Comparison of ENCODE assay signal across 1 cellular context in the genomic region with DNA sequence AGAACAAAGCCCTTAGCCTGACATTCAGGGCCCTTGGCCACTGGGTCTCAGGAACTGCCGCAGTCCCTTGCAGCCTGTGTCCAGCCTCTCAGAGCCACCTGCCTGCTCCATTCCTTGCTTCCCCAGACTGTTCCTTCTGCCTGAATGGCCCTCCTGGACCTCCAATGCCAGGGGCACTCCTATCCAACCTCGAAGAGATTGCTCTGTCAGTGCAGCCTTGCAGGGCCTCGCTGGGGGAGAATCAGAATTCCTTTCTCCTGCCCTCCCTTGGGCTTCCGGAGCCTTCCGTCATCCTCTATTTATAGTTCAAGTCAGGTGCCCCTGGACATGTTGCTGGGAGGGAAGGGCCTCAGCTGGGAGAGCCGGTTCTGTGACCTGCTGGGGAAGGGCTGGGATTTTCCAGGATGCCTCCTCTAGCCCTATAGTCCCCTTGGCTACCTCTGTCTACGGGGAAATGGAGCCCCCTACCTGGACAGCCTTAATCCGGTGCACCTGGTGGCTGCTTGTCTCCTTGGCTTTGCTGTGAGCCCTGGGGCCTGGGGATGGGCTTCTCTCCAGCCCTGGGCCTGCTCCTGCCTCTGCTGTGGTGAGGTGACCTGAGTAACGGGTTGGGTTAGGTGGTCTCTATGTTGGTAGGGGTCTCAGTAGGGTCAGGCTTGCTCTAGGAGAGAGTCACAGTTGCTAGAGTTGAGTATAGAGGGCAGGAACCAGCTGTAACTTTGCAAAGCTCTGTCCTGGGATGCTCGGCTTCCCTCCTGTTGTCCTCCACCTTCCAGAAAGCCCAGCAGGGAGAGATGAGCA.
TF ChIP-seq lines count a peak whose summit lies in the region.

No MANE protein-coding gene starts in this region.

TF ChIP-seq in K562, 482 proteins besides CTCF, POLR2A, EP300 and RAD21 (continued from another document):
- TF ChIP-seq ATF3 (IDR thresholded peaks at IDR 0.05), result peak; percentile 31
- no peak for TF ChIP-seq ATF3 (CRISPR knock-in tag; conservative IDR thresholded peaks at IDR 0.05)
- TF ChIP-seq ZNF12 (CRISPR knock-in tag; IDR thresholded peaks at IDR 0.05), result no peak
- 0 out of 2 replicates have a peak, but pooled peaks have one; percentile 43 for TF ChIP-seq MEF2A (IDR thresholded peaks at IDR 0.05; ENCODE audit: control insufficient read depth, low read depth, low read length)
- TF ChIP-seq MEF2D (tag; conservative IDR thresholded peaks at IDR 0.05; ENCODE audit: low read depth), result peak; percentile 55; the same call in 1 of the 2 replicates
- TF ChIP-seq, protein P1, sequence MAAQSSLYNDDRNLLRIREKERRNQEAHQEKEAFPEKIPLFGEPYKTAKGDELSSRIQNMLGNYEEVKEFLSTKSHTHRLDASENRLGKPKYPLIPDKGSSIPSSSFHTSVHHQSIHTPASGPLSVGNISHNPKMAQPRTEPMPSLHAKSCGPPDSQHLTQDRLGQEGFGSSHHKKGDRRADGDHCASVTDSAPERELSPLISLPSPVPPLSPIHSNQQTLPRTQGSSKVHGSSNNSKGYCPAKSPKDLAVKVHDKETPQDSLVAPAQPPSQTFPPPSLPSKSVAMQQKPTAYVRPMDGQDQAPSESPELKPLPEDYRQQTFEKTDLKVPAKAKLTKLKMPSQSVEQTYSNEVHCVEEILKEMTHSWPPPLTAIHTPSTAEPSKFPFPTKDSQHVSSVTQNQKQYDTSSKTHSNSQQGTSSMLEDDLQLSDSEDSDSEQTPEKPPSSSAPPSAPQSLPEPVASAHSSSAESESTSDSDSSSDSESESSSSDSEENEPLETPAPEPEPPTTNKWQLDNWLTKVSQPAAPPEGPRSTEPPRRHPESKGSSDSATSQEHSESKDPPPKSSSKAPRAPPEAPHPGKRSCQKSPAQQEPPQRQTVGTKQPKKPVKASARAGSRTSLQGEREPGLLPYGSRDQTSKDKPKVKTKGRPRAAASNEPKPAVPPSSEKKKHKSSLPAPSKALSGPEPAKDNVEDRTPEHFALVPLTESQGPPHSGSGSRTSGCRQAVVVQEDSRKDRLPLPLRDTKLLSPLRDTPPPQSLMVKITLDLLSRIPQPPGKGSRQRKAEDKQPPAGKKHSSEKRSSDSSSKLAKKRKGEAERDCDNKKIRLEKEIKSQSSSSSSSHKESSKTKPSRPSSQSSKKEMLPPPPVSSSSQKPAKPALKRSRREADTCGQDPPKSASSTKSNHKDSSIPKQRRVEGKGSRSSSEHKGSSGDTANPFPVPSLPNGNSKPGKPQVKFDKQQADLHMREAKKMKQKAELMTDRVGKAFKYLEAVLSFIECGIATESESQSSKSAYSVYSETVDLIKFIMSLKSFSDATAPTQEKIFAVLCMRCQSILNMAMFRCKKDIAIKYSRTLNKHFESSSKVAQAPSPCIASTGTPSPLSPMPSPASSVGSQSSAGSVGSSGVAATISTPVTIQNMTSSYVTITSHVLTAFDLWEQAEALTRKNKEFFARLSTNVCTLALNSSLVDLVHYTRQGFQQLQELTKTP (IDR thresholded peaks at IDR 0.05; ENCODE audit: low read depth in 1 of 2, partially characterized antibody in 2 of 2), result no peak
- TF ChIP-seq CXXC5 (CRISPR knock-in tag; IDR thresholded peaks at IDR 0.05), result no peak
- 0 out of 2 replicates have a peak, but pooled peaks have one; percentile 13 for TF ChIP-seq USF1 (CRISPR knock-in tag; IDR thresholded peaks at IDR 0.05)
